ENCODE assay signal across 8 cellular contexts in the genomic region with DNA sequence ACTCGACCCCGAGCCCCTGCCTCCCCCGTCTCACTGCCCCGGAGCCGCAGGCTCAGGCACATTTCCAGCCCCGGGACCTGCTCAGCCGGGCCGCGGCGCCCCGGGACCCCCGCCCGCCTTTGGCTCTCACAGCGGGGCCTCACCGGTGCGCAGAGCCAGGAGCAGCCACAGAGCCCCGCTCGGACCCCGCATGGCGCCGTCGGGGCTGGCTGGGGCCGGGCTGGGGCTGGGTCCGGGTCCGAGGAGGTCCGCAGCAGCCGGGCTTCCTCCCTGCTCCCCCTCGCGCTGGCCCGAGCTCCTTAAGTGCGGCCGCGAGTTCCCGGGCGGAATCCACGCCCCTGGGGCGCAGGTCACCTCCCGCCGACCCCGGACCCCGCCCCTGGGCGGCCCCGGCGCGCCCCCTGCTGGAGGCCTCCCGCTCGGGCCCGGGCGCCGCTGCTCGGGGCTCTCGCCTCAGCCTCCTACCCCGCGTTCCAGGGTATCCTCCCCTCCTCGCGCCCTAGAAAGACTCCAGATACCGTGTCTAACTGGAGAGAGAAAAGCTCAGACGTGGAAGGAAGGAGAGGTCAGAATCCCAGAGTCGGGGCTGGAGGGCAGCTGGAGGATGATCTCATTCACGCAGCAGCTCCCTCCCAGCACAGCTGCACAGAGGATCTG. TPM values are rescaled to one million over a fixed set of nuclear protein-coding genes. Genes with fewer than 3 reads are reported as not detected.
A peak's percentile ranks its signal among the peaks of the same experiment; 100 is the strongest.
DNase-seq lines count a peak whose midpoint lies in the region; ATAC-seq and TF ChIP-seq lines count a peak whose summit lies in the region.

Gene MELTF (minus strand): TSS at position 307 of the 657 bp plus-strand sequence. CDS start 115 bp downstream, at position 192.

- TF ChIP-seq CTCF in endodermal cell (conservative IDR thresholded peaks at IDR 0.05) = peak; percentile 97

- H3K9me3 Mint-ChIP-seq in activated CD4-positive, alpha-beta memory T cell treated with anti-CD3 and anti-CD28 coated beads, Interleukin-2, amount 10 ng/mL, durations not matched to agents 7 days and 5 days = peaks cover 8% of the 10 kb centered on the region
- H3K9me3 Mint-ChIP-seq in endodermal cell = no peaks in the 10 kb centered on the region
- H3K9me3 Mint-ChIP-seq in stimulated activated effector memory CD8-positive, alpha-beta T cell treated with anti-CD3 and anti-CD28 coated beads, Interleukin-12 subunit alpha, Interleukin-12 subunit beta, amount 100 ng/mL, for 72 hours = no peaks in the 10 kb centered on the region

- peaks cover 3% of the 10 kb centered on the region for H3K27me3 Mint-ChIP-seq in activated CD4-positive, alpha-beta memory T cell treated with anti-CD3 and anti-CD28 coated beads, Interleukin-2, amount 10 ng/mL, durations not matched to agents 7 days and 5 days
- peaks cover 43% of the 10 kb centered on the region for H3K27me3 Mint-ChIP-seq in endodermal cell (ENCODE audit: insufficient read depth)

- H3K27ac Mint-ChIP-seq in activated CD4-positive, alpha-beta memory T cell treated with anti-CD3 and anti-CD28 coated beads, Interleukin-2, amount 10 ng/mL, durations not matched to agents 7 days and 5 days = no peak within 1 kb of the TSS
- no peak within 1 kb of the TSS for H3K27ac Mint-ChIP-seq in endodermal cell
- peak within 1 kb of the TSS; percentile 64 for H3K27ac Mint-ChIP-seq in stimulated activated effector memory CD8-positive, alpha-beta T cell treated with anti-CD3 and anti-CD28 coated beads, Interleukin-12 subunit alpha, Interleukin-12 subunit beta, amount 100 ng/mL, for 72 hours

- POLR2A ChIA-PET in activated CD4-positive, alpha-beta memory T cell treated with anti-CD3 and anti-CD28 coated beads, Interleukin-2, amount 10 ng/mL, durations not matched to agents 7 days and 5 days (lab: Charles Lee) = interaction anchor here (1.0 to 3.6 kb wide), 4 partner anchors 10 to 762 kb away, joined by 3 to 21 read pairs (median 4); partner anchors contain the start of genes LRCH3 and SENP5

- CTCF ChIA-PET in activated CD4-positive, alpha-beta memory T cell treated with anti-CD3 and anti-CD28 coated beads, Interleukin-2, amount 10 ng/mL, durations not matched to agents 7 days and 5 days (lab: Charles Lee) = interaction anchor here (0.6 to 4.9 kb wide), 18 partner anchors 8 to 272 kb away, joined by 3 to 58 read pairs (median 3); partner anchors contain the start of gene SENP5

- H3K9ac ChIP-seq in endodermal cell (ENCODE audit: extremely low read depth, low read length, poor library complexity, severe bottlenecking) (no peak within 1 kb of the TSS), mucosa of stomach (ENCODE audit: low read length) (peak within 1 kb of the TSS; percentile 15)

- ATAC-seq in HG02973 (IDR thresholded peaks at IDR 0.05; ENCODE audit: unreplicated experiment) = peak; percentile 85
- peak; percentile 85 for ATAC-seq in stimulated activated effector memory CD8-positive, alpha-beta T cell treated with anti-CD3 and anti-CD28 coated beads, Interleukin-12 subunit alpha, Interleukin-12 subunit beta, amount 100 ng/mL, for 72 hours

- H3K4me3 ChIP-seq in endodermal cell (ENCODE audit: low read length) (peak within 1 kb of the TSS; percentile 66), mucosa of stomach (ENCODE audit: low read length) (no peak within 1 kb of the TSS)

- H3K4me1 Mint-ChIP-seq in activated CD4-positive, alpha-beta memory T cell treated with anti-CD3 and anti-CD28 coated beads, Interleukin-2, amount 10 ng/mL, durations not matched to agents 7 days and 5 days = peaks cover 27% of the 10 kb centered on the region
- H3K4me1 Mint-ChIP-seq in endodermal cell = peaks cover 9% of the 10 kb centered on the region
- no peaks in the 10 kb centered on the region for H3K4me1 Mint-ChIP-seq in stimulated activated effector memory CD8-positive, alpha-beta T cell treated with anti-CD3 and anti-CD28 coated beads, Interleukin-12 subunit alpha, Interleukin-12 subunit beta, amount 100 ng/mL, for 72 hours

- peak within 1 kb of the TSS; percentile 67 for H3K4me3 Mint-ChIP-seq in activated CD4-positive, alpha-beta memory T cell treated with anti-CD3 and anti-CD28 coated beads, Interleukin-2, amount 10 ng/mL, durations not matched to agents 7 days and 5 days
- peak within 1 kb of the TSS; percentile 63 for H3K4me3 Mint-ChIP-seq in endodermal cell
- H3K4me3 Mint-ChIP-seq in stimulated activated effector memory CD8-positive, alpha-beta T cell treated with anti-CD3 and anti-CD28 coated beads, Interleukin-12 subunit alpha, Interleukin-12 subunit beta, amount 100 ng/mL, for 72 hours = peak within 1 kb of the TSS; percentile 73

- 6 to 40% methylated on average over 2 to 60 of the region's 60 CpGs for WGBS in endodermal cell (ENCODE audit: insufficient coverage in 1 of 2, insufficient read length in 1 of 2), 2 experiments

- no peaks in the 10 kb centered on the region for H3K36me3 ChIP-seq in endodermal cell (ENCODE audit: control insufficient read depth, insufficient read depth, low read length)
- no peaks in the 10 kb centered on the region for H3K36me3 ChIP-seq in mucosa of stomach (ENCODE audit: control insufficient read depth, insufficient read depth, low read length)

- peak; percentile 45 for DNase-seq in SIG-M5 treated with dmso at 0.1 percent for 504 hours (lab: John Stamatoyannopoulos, UW; ENCODE audit: unreplicated experiment)
- DNase-seq in SIG-M5 (lab: John Stamatoyannopoulos, UW) = no peak
- peak; percentile 72 for DNase-seq in NCI-H2196 treated with DMSO at 0.1 percent for 48 hours (lab: John Stamatoyannopoulos, UW; ENCODE audit: unreplicated experiment)
- DNase-seq in activated CD4-positive, alpha-beta memory T cell treated with anti-CD3 and anti-CD28 coated beads, Interleukin-2, amount 10 ng/mL, durations not matched to agents 7 days and 5 days = peak; percentile 75
- DNase-seq in endodermal cell = peak; percentile 90
- peak; percentile 87 to 90 for DNase-seq in stimulated activated effector memory CD8-positive, alpha-beta T cell treated with anti-CD3 and anti-CD28 coated beads, Interleukin-12 subunit alpha, Interleukin-12 subunit beta, amount 100 ng/mL, for 72 hours (ENCODE audit: low spot score in 2 of 2)

- no peak within 1 kb of the TSS for H3K27ac ChIP-seq in endodermal cell (ENCODE audit: low read depth, low read length)

- H3K9me3 ChIP-seq in endodermal cell (ENCODE audit: control insufficient read depth, low read length) (no peaks in the 10 kb centered on the region), mucosa of stomach (ENCODE audit: control insufficient read depth, low read length) (no peaks in the 10 kb centered on the region)

- H3K4me1 ChIP-seq in endodermal cell (ENCODE audit: control insufficient read depth, insufficient read depth, low read length) = peaks cover 6% of the 10 kb centered on the region
- H3K4me1 ChIP-seq in mucosa of stomach (ENCODE audit: control insufficient read depth, insufficient read depth, low read length) = peaks cover 27% of the 10 kb centered on the region

- no peaks in the 10 kb centered on the region for H3K36me3 Mint-ChIP-seq in activated CD4-positive, alpha-beta memory T cell treated with anti-CD3 and anti-CD28 coated beads, Interleukin-2, amount 10 ng/mL, durations not matched to agents 7 days and 5 days (ENCODE audit: low read depth)
- H3K36me3 Mint-ChIP-seq in endodermal cell (ENCODE audit: low read depth) = peaks cover 5% of the 10 kb centered on the region
- H3K36me3 Mint-ChIP-seq in stimulated activated effector memory CD8-positive, alpha-beta T cell treated with anti-CD3 and anti-CD28 coated beads, Interleukin-12 subunit alpha, Interleukin-12 subunit beta, amount 100 ng/mL, for 72 hours = no peaks in the 10 kb centered on the region

- peaks cover 18% of the 10 kb centered on the region for H3K27me3 ChIP-seq in endodermal cell (ENCODE audit: control insufficient read depth, insufficient read depth, low read length, poor library complexity, severe bottlenecking)
- H3K27me3 ChIP-seq in mucosa of stomach (ENCODE audit: control insufficient read depth, insufficient read depth, low read length) = peaks cover 17% of the 10 kb centered on the region

RNA-seq across cellular contexts. Expression of gene MELTF, which starts in this region (rescaled TPM):
- 1 to 10 TPM; 5.1 to 6.1 TPM for total RNA-seq in activated CD4-positive, alpha-beta memory T cell treated with anti-CD3 and anti-CD28 coated beads, Interleukin-2, amount 10 ng/mL, durations not matched to agents 7 days and 5 days
- total RNA-seq in endodermal cell = 10 to 100 TPM; 11.3 to 15.1 TPM
- polyA plus RNA-seq in endodermal cell (2013, experiment 1 of 2) = 4.8 TPM
- 5.1 TPM for polyA plus RNA-seq in endodermal cell (2013, experiment 2 of 2)
